ENCODE assay signal across 25 cellular contexts in genomic region chr11:103266167-103266831, GRCh38.
DNase-seq lines count a peak whose midpoint lies in the region; ATAC-seq, FAIRE-seq and TF ChIP-seq lines count a peak whose summit lies in the region.
"Had no signal": no experiment of that assay in that cellular context is flagged by ENCODE, and none has a peak within 500 bp of the region (broad histone marks: within the 10 kb centered on the region; RNA-seq: fewer than 3 reads in every experiment).

No MANE protein-coding gene starts in this region.

- no peak overlapping the region for H3K27ac Mint-ChIP-seq in GM23338
- H3K27ac Mint-ChIP-seq: CD4-positive, alpha-beta memory T cell had no signal

- H3K9me3 ChIP-seq in mucosa of descending colon (no peaks in the 10 kb centered on the region), suprapubic skin (no peaks in the 10 kb centered on the region)
- H3K9me3 ChIP-seq: HAP-1 had no signal

- no peak overlapping the region for H3K4me2 ChIP-seq in GM23338
- H3K4me2 ChIP-seq: SK-N-SH had no signal

- no peak overlapping the region for H2AFZ ChIP-seq in GM23338

- peaks cover 7% of the 10 kb centered on the region; the same call in 2 of the 3 replicates for H3K36me3 Mint-ChIP-seq in GM23338 (ENCODE audit: low read depth)

- H3K4me1 ChIP-seq in GM23338 (ENCODE audit: insufficient read depth) = no peaks in the 10 kb centered on the region
- H3K4me1 ChIP-seq in mucosa of descending colon (ENCODE audit: low read depth) = no peaks in the 10 kb centered on the region
- no peaks in the 10 kb centered on the region for H3K4me1 ChIP-seq in suprapubic skin
- H3K4me1 ChIP-seq: HAP-1 had no signal

- TF ChIP-seq POLR2A in suprapubic skin (IDR thresholded peaks at IDR 0.05) = no peak
- no peak for TF ChIP-seq POLR2A in H54 (IDR thresholded peaks at IDR 0.05; ENCODE audit: low read depth, low read length)

- no peaks in the 10 kb centered on the region for H3K9me3 Mint-ChIP-seq in GM23338

- intact Hi-C loops in mucosa of descending colon (cut with DNase I, micrococcal nuclease) = no loop called here
- intact Hi-C loops in sciatic nerve (cut with DNase I) = no loop called here

- no peaks in the 10 kb centered on the region for H3K79me2 ChIP-seq in GM23338 (replicated peaks; ENCODE audit: insufficient read depth)

- no peak for FAIRE-seq in H54 (lab: Jason Lieb, UNC)
- FAIRE-seq: A204.1, GM12892, GM18507, HTR-8/SVneo, RCC 7860 had no signal

- H3K27ac ChIP-seq in GM23338 (ENCODE audit: low read depth) (no peak overlapping the region), cingulate gyrus (ENCODE audit: low read depth, low read length) (peak overlapping the region; percentile 4), suprapubic skin (no peak overlapping the region)

- H3K27me3 ChIP-seq in GM23338 (ENCODE audit: insufficient read depth) = no peaks in the 10 kb centered on the region
- H3K27me3 ChIP-seq in suprapubic skin = no peaks in the 10 kb centered on the region

- ATAC-seq in GM23338 = peak; percentile 32
- peak; percentile 18 for ATAC-seq in mucosa of descending colon
- peak; percentile 32 for ATAC-seq in sciatic nerve

- DNase-seq in GM23338 (ENCODE audit: low spot score) (no peak), mucosa of descending colon (no peak), sciatic nerve (ENCODE audit: low spot score) (no peak), suprapubic skin (ENCODE audit: low spot score in 2 of 2) (no peak), NOMO-1 treated with dmso at 0.1 percent for 144 hours (lab: John Stamatoyannopoulos, UW; ENCODE audit: unreplicated experiment) (no peak), KBM-7 (no peak), H54 (ENCODE audit: insufficient read length, low spot score) (no peak)
- DNase-seq: Calu3; CD4-positive, alpha-beta memory T cell; DMS79; IMR-90; Karpas-422; NCI-H1436; NCI-H2029; NCI-H446 treated with DMSO at 0.1 percent for 48 hours; NK-92 treated with Interleukin-12 subunit alpha and Interleukin-12 subunit beta, amount 100 ng/mL, for 24 hours; SHP77 treated with DMSO at 0.1 percent for 48 hours; SK-N-SH had no signal

- no peaks in the 10 kb centered on the region for H4K20me1 ChIP-seq in GM23338 (replicated peaks; ENCODE audit: insufficient read depth)

- H3K4me3 ChIP-seq in GM23338 (no peak overlapping the region), mucosa of descending colon (no peak overlapping the region), suprapubic skin (no peak overlapping the region)
- H3K4me3 ChIP-seq: HAP-1 had no signal

- H3F3A ChIP-seq in GM23338 (replicated peaks; ENCODE audit: low read depth) = no peaks in the 10 kb centered on the region

- no peaks in the 10 kb centered on the region for H3K9me2 ChIP-seq in GM23338 (ENCODE audit: insufficient read depth)
- H3K9me2 ChIP-seq: SK-N-SH had no signal

- H3K4me3 Mint-ChIP-seq in GM23338 = no peak overlapping the region
- H3K4me3 Mint-ChIP-seq: CD4-positive, alpha-beta memory T cell had no signal

- 90% methylated on average over 7 of the region's 9 CpGs for WGBS in suprapubic skin

- in situ Hi-C loops in KBM-7 (cut with MboI; ENCODE audit: low pct_unique_long_range_greater_than_20kb, low sequenced_read_pairs) = no loop called here

- peaks cover 7% of the 10 kb centered on the region for H3K4me1 Mint-ChIP-seq in GM23338
- H3K4me1 Mint-ChIP-seq: CD4-positive, alpha-beta memory T cell had no signal

- peaks cover 8% of the 10 kb centered on the region for H3K27me3 Mint-ChIP-seq in GM23338 (ENCODE audit: insufficient read depth, low read depth, poor library complexity)
- H3K27me3 Mint-ChIP-seq: CD4-positive, alpha-beta memory T cell had no signal

- no peak for TF ChIP-seq EP300 in suprapubic skin (IDR thresholded peaks at IDR 0.05)

- TF ChIP-seq CTCF in GM23338 (conservative IDR thresholded peaks at IDR 0.05; ENCODE audit: low read depth in 2 of 2) = no peak
- TF ChIP-seq CTCF in mucosa of descending colon (IDR thresholded peaks at IDR 0.05) = no peak
- no peak for TF ChIP-seq CTCF in suprapubic skin (IDR thresholded peaks at IDR 0.05)

- no peaks in the 10 kb centered on the region for H3K36me3 ChIP-seq in GM23338 (ENCODE audit: insufficient read depth)
- no peaks in the 10 kb centered on the region for H3K36me3 ChIP-seq in mucosa of descending colon (ENCODE audit: low read depth)
- peaks cover 10% of the 10 kb centered on the region for H3K36me3 ChIP-seq in suprapubic skin
- H3K36me3 ChIP-seq: HAP-1 had no signal

TF ChIP-seq in GM23338, 12 proteins besides CTCF, POLR2A, EP300 and RAD21 (continues in another document):
- TF ChIP-seq ZNF331 (CRISPR knock-in tag; IDR thresholded peaks at IDR 0.05; ENCODE audit: low read depth) (no peak), REST (IDR thresholded peaks at IDR 0.05; ENCODE audit: unreplicated experiment) (no peak), NANOG (IDR thresholded peaks at IDR 0.05; ENCODE audit: borderline replicate concordance) (no peak), JUNB (IDR thresholded peaks at IDR 0.05; ENCODE audit: unreplicated experiment) (no peak), ZNF114 (CRISPR knock-in tag; IDR thresholded peaks at IDR 0.05) (no peak)
